In genomic region chr17:67244621-67245072, GRCh38 we compare ENCODE assay signal across 8 cellular contexts. TPM values are rescaled to one million over a fixed set of nuclear protein-coding genes. Genes with fewer than 3 reads are reported as not detected.
DNase-seq lines count a peak whose midpoint lies in the region; ATAC-seq, FAIRE-seq and TF ChIP-seq lines count a peak whose summit lies in the region.

No MANE protein-coding gene starts in this region.

- peaks cover 19 to 26% of the 10 kb centered on the region in 2 experiments for H3K4me1 ChIP-seq in K562 (replicated peaks in 1 of 2; ENCODE audit: control insufficient read depth in 2 of 2, insufficient read depth in 2 of 2, low read length in 2 of 2)

- peak overlapping the region; percentile 97 for H3K4me3 Mint-ChIP-seq in CD4-positive, alpha-beta T cell
- H3K4me3 Mint-ChIP-seq in stimulated activated naive CD8-positive, alpha-beta T cell treated with anti-CD3 and anti-CD28 coated beads, Interleukin-15, Interleukin-2, amounts not matched to agents 100 ng/mL and 50 ng/mL, for 24 hours, result peak overlapping the region; percentile 90

- in situ Hi-C loops in K562 (cut with MboI), result no loop called here

- no peak for TF ChIP-seq RAD21 in K562 (CRISPR knock-in tag; conservative IDR thresholded peaks at IDR 0.05 in 1 of 2, IDR thresholded peaks at IDR 0.05 in 1 of 2)

- peak overlapping the region; percentile 77 for H2AFZ ChIP-seq in K562 (ENCODE audit: low read depth, low read length)

- peak; percentile 22 for ATAC-seq in CD4-positive, alpha-beta T cell (ENCODE audit: poor library complexity)
- ATAC-seq in GM21515 (IDR thresholded peaks at IDR 0.05; ENCODE audit: unreplicated experiment), result peak; percentile 22
- ATAC-seq in K562, result peak; percentile 46
- peak; percentile 32 for ATAC-seq in left lobe of liver

- no peaks in the 10 kb centered on the region for H3K9me3 ChIP-seq in CD4-positive, alpha-beta T cell (ENCODE audit: control insufficient read depth, low read length)
- H3K9me3 ChIP-seq in KOPT-K1 (ENCODE audit: insufficient read depth, low read length, poor library complexity, severe bottlenecking) (no peaks in the 10 kb centered on the region), K562 (replicated peaks; ENCODE audit: control insufficient read depth, insufficient read depth, low read depth, low read length) (no peaks in the 10 kb centered on the region)

- H3K4me1 Mint-ChIP-seq in CD4-positive, alpha-beta T cell (ENCODE audit: low read depth), result peaks cover 53% of the 10 kb centered on the region
- H3K4me1 Mint-ChIP-seq in stimulated activated naive CD8-positive, alpha-beta T cell treated with anti-CD3 and anti-CD28 coated beads, Interleukin-15, Interleukin-2, amounts not matched to agents 100 ng/mL and 50 ng/mL, for 24 hours (ENCODE audit: low read depth), result peaks cover 56% of the 10 kb centered on the region

- peak overlapping the region; percentile 74 for H3K27ac ChIP-seq in CD4-positive, alpha-beta T cell (ENCODE audit: low read depth, low read length)
- H3K27ac ChIP-seq in KOPT-K1 (ENCODE audit: low read depth, low read length, poor library complexity, severe bottlenecking) (peak overlapping the region; percentile 91), K562 (ENCODE audit: extremely low read depth, low read depth, low read length) (peak overlapping the region; percentile 87)

- peak overlapping the region; percentile 84 to 96 for H3K9ac ChIP-seq in K562 (ENCODE audit: insufficient read depth in 1 of 2, low read depth in 2 of 2, low read length in 2 of 2)

- no peak for TF ChIP-seq POLR2A in K562 (conservative IDR thresholded peaks at IDR 0.05)

- peaks cover 43% of the 10 kb centered on the region for H3K36me3 Mint-ChIP-seq in CD4-positive, alpha-beta T cell (ENCODE audit: low read depth)
- H3K36me3 Mint-ChIP-seq in stimulated activated naive CD8-positive, alpha-beta T cell treated with anti-CD3 and anti-CD28 coated beads, Interleukin-15, Interleukin-2, amounts not matched to agents 100 ng/mL and 50 ng/mL, for 24 hours (ENCODE audit: low read depth), result peaks cover 35% of the 10 kb centered on the region

- no TSS peak for BruUV-seq in K562 (replicated peaks; lab: Mats Ljungman, UMichigan)

- CTCF ChIA-PET in CD4-positive, alpha-beta T cell (lab: Charles Lee), result interaction anchor here (0.7 to 2.0 kb wide), 3 partner anchors 14 to 49 kb away, joined by 3 to 9 read pairs (median 3); no protein-coding TSS in a partner anchor
- CTCF ChIA-PET in K562 (lab: Yijun Ruan, JAX; ENCODE audit: low intra/inter-chr PET ratio), result no interaction called here

- TF ChIP-seq EP300 in K562 (IDR thresholded peaks at IDR 0.05; ENCODE audit: low read length), result no peak

- H3K4me3 ChIP-seq in K562, result peak overlapping the region; percentile 86

- no peak for TF ChIP-seq CTCF in CD4-positive, alpha-beta T cell (IDR thresholded peaks at IDR 0.05)
- TF ChIP-seq CTCF in K562 (IDR thresholded peaks at IDR 0.05 in 2 of 3, conservative IDR thresholded peaks at IDR 0.05 in 1 of 3; ENCODE audit: insufficient read depth in 2 of 3, low read depth in 1 of 3, low read length in 3 of 3), result no peak

- FAIRE-seq in K562 (lab: Jason Lieb, UNC), result no peak

- H3K4me2 ChIP-seq in K562 (ENCODE audit: insufficient read depth, low read length), result peak overlapping the region; percentile 76; the same call in 1 of the 2 replicates

- no peaks in the 10 kb centered on the region for H3K27me3 ChIP-seq in CD4-positive, alpha-beta T cell (ENCODE audit: control insufficient read depth, insufficient read depth, low read length)
- H3K27me3 ChIP-seq in K562 (ENCODE audit: control insufficient read depth in 2 of 2, insufficient read depth in 2 of 2, low read length in 2 of 2), result no peaks in the 10 kb centered on the region

- WGBS in K562 (ENCODE audit: insufficient coverage, low coverage, missing lambda C conversion rate), result 2% methylated on average over 11 of the region's 42 CpGs

- POLR2A ChIA-PET in CD4-positive, alpha-beta T cell (lab: Charles Lee), result interaction anchor here (0.6 to 1.5 kb wide), 8 partner anchors 11 to 196 kb away, joined by 3 to 6 read pairs (median 3); partner anchors contain the start of gene PITPNC1
- POLR2A ChIA-PET in K562 (lab: Yijun Ruan, JAX), result interaction anchor here (1.2 kb wide), 1 partner anchor 51 kb away, joined by 4 read pairs; no protein-coding TSS in a partner anchor

- peak overlapping the region; percentile 89 for H3K27ac Mint-ChIP-seq in CD4-positive, alpha-beta T cell
- H3K27ac Mint-ChIP-seq in stimulated activated naive CD8-positive, alpha-beta T cell treated with anti-CD3 and anti-CD28 coated beads, Interleukin-15, Interleukin-2, amounts not matched to agents 100 ng/mL and 50 ng/mL, for 24 hours, result peak overlapping the region; percentile 24

- intact Hi-C loops in CD4-positive, alpha-beta T cell (cut with DNase I, micrococcal nuclease), result loop anchor here in 1 of 2 experiments (5.0 kb wide), 2 partner anchors 118 to 468 kb away; no protein-coding TSS in a partner anchor
- intact Hi-C loops in K562 (cut with micrococcal nuclease), result no loop called here

- H3K27me3 Mint-ChIP-seq in CD4-positive, alpha-beta T cell, result no peaks in the 10 kb centered on the region
- peaks cover 8% of the 10 kb centered on the region for H3K27me3 Mint-ChIP-seq in stimulated activated naive CD8-positive, alpha-beta T cell treated with anti-CD3 and anti-CD28 coated beads, Interleukin-15, Interleukin-2, amounts not matched to agents 100 ng/mL and 50 ng/mL, for 24 hours

- H3K79me2 ChIP-seq in K562 (ENCODE audit: control insufficient read depth, insufficient read depth, low read length), result peaks cover 53% of the 10 kb centered on the region

- no peaks in the 10 kb centered on the region; the same call in 1 of the 2 replicates for H4K20me1 ChIP-seq in K562 (replicated peaks; ENCODE audit: control insufficient read depth, insufficient read depth, low read length)

- peak in 2 of 10 experiments; percentile 8 to 10 for DNase-seq in CD4-positive, alpha-beta T cell
- DNase-seq in K562 (ENCODE audit: extremely low read depth in 1 of 4, low spot score in 3 of 4), result peak; percentile 43 to 77 (median 64)
- DNase-seq in left lobe of liver (ENCODE audit: low spot score), result no peak
- no peak for DNase-seq in RKO (ENCODE audit: low spot score)
- DNase-seq in NCI-H1092 treated with DMSO at 0.1 percent for 48 hours (lab: John Stamatoyannopoulos, UW), result no peak

- H3K9me1 ChIP-seq in K562 (ENCODE audit: control insufficient read depth, insufficient read depth, low read length), result no peaks in the 10 kb centered on the region

- peaks cover 25% of the 10 kb centered on the region for H3K36me3 ChIP-seq in KOPT-K1 (ENCODE audit: insufficient read depth, low read length)
- peaks cover 17% of the 10 kb centered on the region; the same call in 1 of the 3 replicates for H3K36me3 ChIP-seq in K562 (ENCODE audit: control insufficient read depth, insufficient read depth, low read length)

- no peaks in the 10 kb centered on the region for H3K9me3 Mint-ChIP-seq in CD4-positive, alpha-beta T cell
- H3K9me3 Mint-ChIP-seq in stimulated activated naive CD8-positive, alpha-beta T cell treated with anti-CD3 and anti-CD28 coated beads, Interleukin-15, Interleukin-2, amounts not matched to agents 100 ng/mL and 50 ng/mL, for 24 hours, result no peaks in the 10 kb centered on the region

TF ChIP-seq in K562, 482 proteins besides CTCF, POLR2A, EP300 and RAD21 (continues in another document):
- peak; percentile 90 for TF ChIP-seq EGR1 (conservative IDR thresholded peaks at IDR 0.05)
- TF ChIP-seq, protein P1, sequence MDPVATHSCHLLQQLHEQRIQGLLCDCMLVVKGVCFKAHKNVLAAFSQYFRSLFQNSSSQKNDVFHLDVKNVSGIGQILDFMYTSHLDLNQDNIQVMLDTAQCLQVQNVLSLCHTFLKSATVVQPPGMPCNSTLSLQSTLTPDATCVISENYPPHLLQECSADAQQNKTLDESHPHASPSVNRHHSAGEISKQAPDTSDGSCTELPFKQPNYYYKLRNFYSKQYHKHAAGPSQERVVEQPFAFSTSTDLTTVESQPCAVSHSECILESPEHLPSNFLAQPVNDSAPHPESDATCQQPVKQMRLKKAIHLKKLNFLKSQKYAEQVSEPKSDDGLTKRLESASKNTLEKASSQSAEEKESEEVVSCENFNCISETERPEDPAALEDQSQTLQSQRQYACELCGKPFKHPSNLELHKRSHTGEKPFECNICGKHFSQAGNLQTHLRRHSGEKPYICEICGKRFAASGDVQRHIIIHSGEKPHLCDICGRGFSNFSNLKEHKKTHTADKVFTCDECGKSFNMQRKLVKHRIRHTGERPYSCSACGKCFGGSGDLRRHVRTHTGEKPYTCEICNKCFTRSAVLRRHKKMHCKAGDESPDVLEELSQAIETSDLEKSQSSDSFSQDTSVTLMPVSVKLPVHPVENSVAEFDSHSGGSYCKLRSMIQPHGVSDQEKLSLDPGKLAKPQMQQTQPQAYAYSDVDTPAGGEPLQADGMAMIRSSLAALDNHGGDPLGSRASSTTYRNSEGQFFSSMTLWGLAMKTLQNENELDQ (CRISPR knock-in tag; IDR thresholded peaks at IDR 0.05; ENCODE audit: borderline replicate concordance), result no peak
- TF ChIP-seq RBFOX2 (IDR thresholded peaks at IDR 0.05; ENCODE audit: low read depth, low read length), result peak; percentile 83
- TF ChIP-seq SIN3B (IDR thresholded peaks at IDR 0.05; ENCODE audit: low read depth), result peak; percentile 78
- TF ChIP-seq CBX1 (IDR thresholded peaks at IDR 0.05; ENCODE audit: low read depth), result no peak
- TF ChIP-seq NFRKB (IDR thresholded peaks at IDR 0.05; ENCODE audit: low read depth), result 0 out of 2 replicates have a peak, but pooled peaks have one; percentile 20
- TF ChIP-seq FIP1L1 (IDR thresholded peaks at IDR 0.05; ENCODE audit: low read depth, low read length, poor library complexity, severe bottlenecking), result no peak

RNA-seq across cellular contexts. Expression of gene HELZ, which starts 0.3 kb away (rescaled TPM):
- 100 to 1,000 TPM in 1 of 2 experiments, 10 to 100 TPM in 1; 94.8 to 107 TPM for total RNA-seq in CD4-positive, alpha-beta T cell
- 122 and 381 TPM in 2 replicates for total RNA-seq in K562 (2011; cell fraction: chromatin; rRNA removed; ENCODE audit: low replicate concordance)
- 40.2 and 76.2 TPM in 2 replicates for total RNA-seq in K562 (2011; cell fraction: nucleolus; rRNA removed)
- total RNA-seq in K562 (2011; cell fraction: nucleoplasm; rRNA removed), result 95.5 and 139 TPM in 2 replicates
- total RNA-seq in K562 (2014; rRNA removed) (12.9 and 18.6 TPM in 2 replicates), K562 (2014; rRNA removed; fragmentation: Illumina TruSeq; extraction: Trizol) (34.2 and 39.6 TPM in 2 replicates), K562 (2015; rRNA removed; fragmentation: Illumina TruSeq; extraction: Trizol) (24.0 and 25.1 TPM in 2 replicates), K562 (2021) (39.8 TPM in 2 replicates), left lobe of liver (31.7 TPM)
- polyA plus RNA-seq in K562 (2011; rRNA removed) (23.7 and 25.4 TPM in 2 replicates), K562 (2014; fragmentation: Illumina TruSeq; extraction: Trizol) (13.4 and 17.3 TPM in 2 replicates), K562 (2014; fragmentation: Nextera tagmentation; extraction: Ambion mirVana) (10 to 100 TPM in 1 of 2 experiments, 1 to 10 TPM in 1; 5.2 to 11.3 TPM), K562 (2014; rRNA removed) (7.7 and 8.9 TPM in 2 replicates)
- polyA plus RNA-seq in K562 (2011; cell fraction: cytosol; rRNA removed), result 8.3 and 13.5 TPM in 2 replicates
- polyA plus RNA-seq in K562 (2011; cell fraction: nucleus; rRNA removed), result 21.2 and 23.2 TPM in 2 replicates
- polyA plus RNA-seq in K562 (2012), result 5.8 and 15.1 TPM in 2 replicates
- 140 and 161 TPM in 2 replicates for polyA minus RNA-seq in K562 (2011; rRNA and poly(A)+ RNA removed)
- polyA minus RNA-seq in K562 (2011; cell fraction: cytosol; rRNA and poly(A)+ RNA removed), result 43.3 and 44.0 TPM in 2 replicates
- 48.1 and 120 TPM in 2 replicates for polyA minus RNA-seq in K562 (2011; cell fraction: nucleus; rRNA and poly(A)+ RNA removed)

Comparison
In these comparisons a context has a peak if more than half of its experiments do, and no peak if none do; other contexts are left out.
1. DNase-seq: peak in K562 (4 of 4); none in left lobe of liver (single experiment), RKO (single experiment) and NCI-H1092 treated with DMSO at 0.1 percent for 48 hours (single experiment).
2. Peak in every context shown above with its lines, with median percentiles within 50 percentile points of each other: ATAC-seq and H3K27ac ChIP-seq.